ENCODE assay signal across 1 cellular context in genomic region chr10:120423350-120424197, GRCh38.
TF ChIP-seq lines count a peak whose summit lies in the region.

No MANE protein-coding gene starts in this region.

TF ChIP-seq in WTC11, 78 proteins besides CTCF, POLR2A, EP300 and RAD21 (continued from another document):
- TF ChIP-seq JUN (CRISPR knock-in tag; IDR thresholded peaks at IDR 0.05), result no peak
- TF ChIP-seq NFE2L1 (CRISPR knock-in tag; IDR thresholded peaks at IDR 0.05), result no peak
- no peak for TF ChIP-seq HMGA2 (CRISPR knock-in tag; IDR thresholded peaks at IDR 0.05)
- TF ChIP-seq ZNF219 (CRISPR knock-in tag; IDR thresholded peaks at IDR 0.05; ENCODE audit: borderline replicate concordance), result no peak
- TF ChIP-seq SMAD4 (CRISPR knock-in tag; IDR thresholded peaks at IDR 0.05), result no peak
- TF ChIP-seq ZNF232 (CRISPR knock-in tag; IDR thresholded peaks at IDR 0.05), result no peak
- TF ChIP-seq RELA (CRISPR knock-in tag; IDR thresholded peaks at IDR 0.05; ENCODE audit: borderline replicate concordance), result no peak
